Comparison of ENCODE assay signal across 1 cellular context in the genomic region with DNA sequence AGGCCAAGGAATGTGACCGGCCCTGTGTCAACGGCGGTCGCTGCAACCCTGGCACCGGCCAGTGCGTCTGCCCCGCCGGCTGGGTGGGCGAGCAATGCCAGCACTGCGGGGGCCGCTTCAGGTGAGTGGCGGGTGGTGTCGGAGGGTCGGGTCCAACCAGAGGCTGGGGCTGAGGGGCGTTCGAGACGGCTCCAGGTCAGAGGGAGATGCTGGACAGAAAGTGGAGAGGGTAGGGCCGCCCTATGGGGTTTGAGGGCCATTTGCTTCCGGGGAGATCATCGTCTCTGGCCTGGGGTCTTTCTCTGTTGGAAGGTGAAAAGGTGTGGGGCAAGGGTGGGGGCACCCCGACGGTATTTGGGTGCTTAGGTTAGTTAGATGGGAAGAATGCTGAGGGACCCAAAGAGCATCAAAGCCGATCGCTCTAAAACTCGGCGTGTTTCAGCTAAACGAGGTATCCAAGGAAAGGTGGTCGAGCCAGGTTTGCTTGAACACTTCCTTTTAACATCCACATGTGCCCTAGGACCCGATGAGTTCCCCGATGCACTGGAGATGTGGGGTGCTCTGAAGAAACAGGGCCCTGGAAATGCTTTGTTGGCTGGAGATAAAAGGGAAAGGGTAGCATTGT.
TF ChIP-seq lines count a peak whose summit lies in the region.

No MANE protein-coding gene starts in this region.

TF ChIP-seq in HepG2, 621 proteins besides CTCF, POLR2A, EP300 and RAD21 (continued from another document):
- TF ChIP-seq ZNF350 (CRISPR knock-in tag; IDR thresholded peaks at IDR 0.05; ENCODE audit: borderline replicate concordance, low read depth) (no peak), SIN3B (IDR thresholded peaks at IDR 0.05; ENCODE audit: low read length) (no peak), ZNF570 (CRISPR knock-in tag; IDR thresholded peaks at IDR 0.05; ENCODE audit: borderline replicate concordance) (0 out of 2 replicates have a peak, but pooled peaks have one; percentile 4), ZNF251 (CRISPR knock-in tag; IDR thresholded peaks at IDR 0.05) (peak; percentile 58; the same call in 1 of the 2 replicates), KDM3A (CRISPR knock-in tag; IDR thresholded peaks at IDR 0.05; ENCODE audit: low read depth) (0 out of 2 replicates have a peak, but pooled peaks have one; percentile 7), ZNF746 (CRISPR knock-in tag; IDR thresholded peaks at IDR 0.05) (0 out of 2 replicates have a peak, but pooled peaks have one; percentile 47), ZNF33B (CRISPR knock-in tag; IDR thresholded peaks at IDR 0.05) (no peak), NFE2L2 (IDR thresholded peaks at IDR 0.05; ENCODE audit: low read length) (no peak)
